Comparison of ENCODE assay signal across 8 cellular contexts in the genomic region with DNA sequence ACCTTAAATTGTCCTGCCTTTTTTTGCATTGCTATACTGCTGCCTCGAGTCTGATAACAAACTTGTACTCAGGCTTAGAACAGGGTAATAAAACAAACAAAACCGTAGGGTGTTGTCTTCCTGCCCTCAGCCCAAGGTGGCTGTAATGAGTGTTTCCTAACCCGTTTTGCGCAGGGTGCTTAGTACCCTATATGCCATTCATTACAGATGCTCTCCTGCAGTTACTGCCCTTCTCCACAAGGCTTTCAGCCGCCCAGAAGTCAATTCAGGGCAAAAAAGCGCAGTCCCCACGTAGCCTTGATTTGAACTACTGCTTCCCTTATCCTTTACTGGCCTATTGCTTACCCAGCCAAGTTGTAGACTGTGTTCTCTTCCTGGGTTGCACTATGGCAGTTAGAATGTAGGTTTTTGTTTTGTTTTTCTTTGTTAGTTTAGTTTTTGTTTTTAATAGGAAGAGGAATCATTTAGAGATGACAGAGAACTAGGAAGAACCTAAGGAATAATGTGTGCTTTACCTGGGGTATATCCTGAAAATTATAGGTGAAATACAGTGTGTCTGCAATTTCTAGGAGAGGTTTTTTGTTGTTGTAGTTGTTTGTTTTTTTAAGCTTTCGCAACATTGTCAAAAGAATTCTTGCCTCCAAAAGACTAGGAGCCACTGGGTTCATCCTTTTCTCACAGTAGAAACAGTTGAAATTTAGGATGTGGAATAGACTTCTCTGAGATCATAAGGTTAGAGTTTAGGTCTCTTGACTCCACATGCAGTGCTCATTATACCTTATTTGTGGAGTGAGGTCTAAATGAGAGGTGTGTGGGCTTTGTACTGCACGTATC. TPM values are rescaled to one million over a fixed set of nuclear protein-coding genes. Genes with fewer than 3 reads are reported as not detected.
DNase-seq lines count a peak whose midpoint lies in the region; ATAC-seq and TF ChIP-seq lines count a peak whose summit lies in the region.

No MANE protein-coding gene starts in this region.

- POLR2A ChIA-PET in WTC11 (lab: Charles Lee), result no interaction called here

- peaks cover 26% of the 10 kb centered on the region for H3K36me3 Mint-ChIP-seq in WTC11

- peak; percentile 38 for DNase-seq in NCI-H2107 treated with DMSO at 0.1 percent for 48 hours (lab: John Stamatoyannopoulos, UW; ENCODE audit: unreplicated experiment)
- no peak for DNase-seq in NCI-H2107 (lab: John Stamatoyannopoulos, UW)
- DNase-seq in NCI-H1092 treated with DMSO at 0.1 percent for 48 hours (lab: John Stamatoyannopoulos, UW), result peak; percentile 2
- peak; percentile 36 for DNase-seq in WTC11 (ENCODE audit: low spot score)
- peak; percentile 41 for DNase-seq in cerebellum (ENCODE audit: low spot score)
- peak; percentile 49 for DNase-seq in left lobe of liver (ENCODE audit: low spot score)
- peak; percentile 23 to 48 for DNase-seq in stimulated activated CD4-positive, alpha-beta T cell treated with anti-CD3 and anti-CD28 coated beads, Interleukin-4, amount 100 ng/mL, for 48 hours (ENCODE audit: low read depth in 2 of 2)

- H3K27me3 Mint-ChIP-seq in WTC11 (ENCODE audit: low read depth), result no peaks in the 10 kb centered on the region

- H3K4me3 Mint-ChIP-seq in WTC11, result peak overlapping the region; percentile 94

- peaks cover 22% of the 10 kb centered on the region for H3K4me1 Mint-ChIP-seq in WTC11

- H3K9me3 Mint-ChIP-seq in WTC11, result no peaks in the 10 kb centered on the region

- peak overlapping the region; percentile 88 for H3K27ac Mint-ChIP-seq in WTC11

- CTCF ChIA-PET in WTC11 (lab: Charles Lee), result interaction anchor here (0.6 to 2.2 kb wide), 3 partner anchors 11 to 154 kb away, joined by 3 to 15 read pairs (median 4); a partner anchor contains a TSS

- peak; percentile 60 for TF ChIP-seq CTCF in WTC11 (IDR thresholded peaks at IDR 0.05)

- ATAC-seq in HG02678 (IDR thresholded peaks at IDR 0.05; ENCODE audit: unreplicated experiment) (peak; percentile 55), WTC11 (peak; percentile 49), left lobe of liver (peak; percentile 57)

TF ChIP-seq in WTC11, 78 proteins besides CTCF, POLR2A, EP300 and RAD21:
- TF ChIP-seq GABPB1 (CRISPR knock-in tag; IDR thresholded peaks at IDR 0.05), result no peak
- TF ChIP-seq, protein P1, sequence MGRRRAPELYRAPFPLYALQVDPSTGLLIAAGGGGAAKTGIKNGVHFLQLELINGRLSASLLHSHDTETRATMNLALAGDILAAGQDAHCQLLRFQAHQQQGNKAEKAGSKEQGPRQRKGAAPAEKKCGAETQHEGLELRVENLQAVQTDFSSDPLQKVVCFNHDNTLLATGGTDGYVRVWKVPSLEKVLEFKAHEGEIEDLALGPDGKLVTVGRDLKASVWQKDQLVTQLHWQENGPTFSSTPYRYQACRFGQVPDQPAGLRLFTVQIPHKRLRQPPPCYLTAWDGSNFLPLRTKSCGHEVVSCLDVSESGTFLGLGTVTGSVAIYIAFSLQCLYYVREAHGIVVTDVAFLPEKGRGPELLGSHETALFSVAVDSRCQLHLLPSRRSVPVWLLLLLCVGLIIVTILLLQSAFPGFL (CRISPR knock-in tag; IDR thresholded peaks at IDR 0.05; ENCODE audit: borderline replicate concordance), result no peak
- TF ChIP-seq ZNF423 (CRISPR knock-in tag; IDR thresholded peaks at IDR 0.05), result no peak
- TF ChIP-seq, protein P2, sequence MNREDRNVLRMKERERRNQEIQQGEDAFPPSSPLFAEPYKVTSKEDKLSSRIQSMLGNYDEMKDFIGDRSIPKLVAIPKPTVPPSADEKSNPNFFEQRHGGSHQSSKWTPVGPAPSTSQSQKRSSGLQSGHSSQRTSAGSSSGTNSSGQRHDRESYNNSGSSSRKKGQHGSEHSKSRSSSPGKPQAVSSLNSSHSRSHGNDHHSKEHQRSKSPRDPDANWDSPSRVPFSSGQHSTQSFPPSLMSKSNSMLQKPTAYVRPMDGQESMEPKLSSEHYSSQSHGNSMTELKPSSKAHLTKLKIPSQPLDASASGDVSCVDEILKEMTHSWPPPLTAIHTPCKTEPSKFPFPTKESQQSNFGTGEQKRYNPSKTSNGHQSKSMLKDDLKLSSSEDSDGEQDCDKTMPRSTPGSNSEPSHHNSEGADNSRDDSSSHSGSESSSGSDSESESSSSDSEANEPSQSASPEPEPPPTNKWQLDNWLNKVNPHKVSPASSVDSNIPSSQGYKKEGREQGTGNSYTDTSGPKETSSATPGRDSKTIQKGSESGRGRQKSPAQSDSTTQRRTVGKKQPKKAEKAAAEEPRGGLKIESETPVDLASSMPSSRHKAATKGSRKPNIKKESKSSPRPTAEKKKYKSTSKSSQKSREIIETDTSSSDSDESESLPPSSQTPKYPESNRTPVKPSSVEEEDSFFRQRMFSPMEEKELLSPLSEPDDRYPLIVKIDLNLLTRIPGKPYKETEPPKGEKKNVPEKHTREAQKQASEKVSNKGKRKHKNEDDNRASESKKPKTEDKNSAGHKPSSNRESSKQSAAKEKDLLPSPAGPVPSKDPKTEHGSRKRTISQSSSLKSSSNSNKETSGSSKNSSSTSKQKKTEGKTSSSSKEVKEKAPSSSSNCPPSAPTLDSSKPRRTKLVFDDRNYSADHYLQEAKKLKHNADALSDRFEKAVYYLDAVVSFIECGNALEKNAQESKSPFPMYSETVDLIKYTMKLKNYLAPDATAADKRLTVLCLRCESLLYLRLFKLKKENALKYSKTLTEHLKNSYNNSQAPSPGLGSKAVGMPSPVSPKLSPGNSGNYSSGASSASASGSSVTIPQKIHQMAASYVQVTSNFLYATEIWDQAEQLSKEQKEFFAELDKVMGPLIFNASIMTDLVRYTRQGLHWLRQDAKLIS (CRISPR knock-in tag; IDR thresholded peaks at IDR 0.05; ENCODE audit: borderline replicate concordance), result no peak
- TF ChIP-seq HMGA2 (CRISPR knock-in tag; IDR thresholded peaks at IDR 0.05), result no peak
- TF ChIP-seq TCF7 (CRISPR knock-in tag; IDR thresholded peaks at IDR 0.05; ENCODE audit: low read depth), result no peak
- TF ChIP-seq, protein P3, sequence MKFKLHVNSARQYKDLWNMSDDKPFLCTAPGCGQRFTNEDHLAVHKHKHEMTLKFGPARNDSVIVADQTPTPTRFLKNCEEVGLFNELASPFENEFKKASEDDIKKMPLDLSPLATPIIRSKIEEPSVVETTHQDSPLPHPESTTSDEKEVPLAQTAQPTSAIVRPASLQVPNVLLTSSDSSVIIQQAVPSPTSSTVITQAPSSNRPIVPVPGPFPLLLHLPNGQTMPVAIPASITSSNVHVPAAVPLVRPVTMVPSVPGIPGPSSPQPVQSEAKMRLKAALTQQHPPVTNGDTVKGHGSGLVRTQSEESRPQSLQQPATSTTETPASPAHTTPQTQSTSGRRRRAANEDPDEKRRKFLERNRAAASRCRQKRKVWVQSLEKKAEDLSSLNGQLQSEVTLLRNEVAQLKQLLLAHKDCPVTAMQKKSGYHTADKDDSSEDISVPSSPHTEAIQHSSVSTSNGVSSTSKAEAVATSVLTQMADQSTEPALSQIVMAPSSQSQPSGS (CRISPR knock-in tag; IDR thresholded peaks at IDR 0.05; ENCODE audit: borderline replicate concordance, low read depth), result no peak

RNA-seq across cellular contexts. Expression of a gene that starts 1.3 kb away (rescaled TPM):
- total RNA-seq in WTC11 (2021) (27.8 to 31.6 TPM (median 31.4 TPM) in 3 replicates), cerebellum (32.7 TPM), left lobe of liver (9.1 TPM)

RNA-seq across cellular contexts. Expression of a gene that starts 1.4 kb away (rescaled TPM):
- 2.1 to 3.2 TPM (median 2.8 TPM) in 3 replicates for total RNA-seq in WTC11 (2021)
- 4.8 TPM for total RNA-seq in cerebellum
- 2.7 TPM for total RNA-seq in left lobe of liver

RNA-seq across cellular contexts. Expression of a gene that starts 41.3 kb away (rescaled TPM):
- total RNA-seq in WTC11 (2021), result 10.8 to 11.1 TPM (median 11.1 TPM) in 3 replicates
- 20.1 TPM for total RNA-seq in cerebellum
- 1.3 TPM for total RNA-seq in left lobe of liver

RNA-seq across cellular contexts. Expression of a gene that starts 57.3 kb away (rescaled TPM):
- not detected in 3 replicates for total RNA-seq in WTC11 (2021)
- total RNA-seq in cerebellum, result not detected
- not detected for total RNA-seq in left lobe of liver
